In genomic region chr12:56804684-56805083, GRCh38 we compare ENCODE assay signal across 24 cellular contexts. TPM values are rescaled to one million over a fixed set of nuclear protein-coding genes. Genes with fewer than 3 reads are reported as not detected.
"Had no signal": no experiment of that assay in that cellular context is flagged by ENCODE, and none has a peak within 500 bp of the region (broad histone marks: within the 10 kb centered on the region; RNA-seq: fewer than 3 reads in every experiment).

No MANE protein-coding gene starts in this region.

- DNase-seq: cerebellar nuclear complex; cortex of kidney; effector memory CD8-positive, alpha-beta T cell; glutamatergic neuron; heart right ventricle; hippocampal formation; left cardiac atrium; left ventricle myocardium inferior; lower lobe of right lung; natural killer cell; spleen; stimulated activated CD4-positive, alpha-beta T cell treated with anti-CD3 and anti-CD28 coated beads, Interleukin-4, amount 100 ng/mL, for 4 hours; stimulated activated naive CD8-positive, alpha-beta T cell treated with anti-CD3 and anti-CD28 coated beads, Interleukin-15, Interleukin-2, amounts not matched to agents 100 U/mL and 50 U/mL, for 24 hours; substantia nigra; testis; tibial artery; uterus had no signal

- H3K4me3 ChIP-seq: heart right ventricle, left ventricle myocardium inferior, lower lobe of right lung, prostate gland, right atrium auricular region, skin epidermis, spleen, testis, tibial artery, uterus had no signal

- H3K27me3 ChIP-seq: heart right ventricle, neutrophil, right atrium auricular region, spleen, testis, tibial artery, uterus had no signal

- H3K4me3 Mint-ChIP-seq: effector memory CD8-positive, alpha-beta T cell; natural killer cell; stimulated activated memory B cell treated with anti-CD40 and anti-IgM and Interleukin-4, amounts not matched to agents 10 μg/mL and 1 μg/mL and 100 μg/mL, for 72 hours; type B pancreatic cell had no signal

- H3K4me1 ChIP-seq: heart right ventricle, left ventricle myocardium inferior, lower lobe of right lung, prostate gland, right atrium auricular region, testis, uterus had no signal

- FAIRE-seq: islet of Langerhans had no signal

- H3K27ac ChIP-seq: heart right ventricle, left ventricle myocardium inferior, lower lobe of right lung, neutrophil, prostate gland, right atrium auricular region, skin epidermis, spleen, testis, uterus had no signal

- ATAC-seq: effector memory CD8-positive, alpha-beta T cell; natural killer cell; stimulated activated memory B cell treated with anti-CD40 and anti-IgM and Interleukin-4, amounts not matched to agents 10 μg/mL and 1 μg/mL and 100 μg/mL, for 72 hours; stimulated activated naive CD8-positive, alpha-beta T cell treated with anti-CD3 and anti-CD28 coated beads, Interleukin-15, Interleukin-2, amounts not matched to agents 100 U/mL and 50 U/mL, for 24 hours had no signal

- H3K9me3 ChIP-seq: neutrophil, prostate gland, testis had no signal

- H3K36me3 Mint-ChIP-seq: natural killer cell; stimulated activated memory B cell treated with anti-CD40 and anti-IgM and Interleukin-4, amounts not matched to agents 10 μg/mL and 1 μg/mL and 100 μg/mL, for 72 hours; type B pancreatic cell had no signal

- H3K36me3 ChIP-seq: heart right ventricle, left ventricle myocardium inferior, lower lobe of right lung, neutrophil, prostate gland, right atrium auricular region, spleen, tibial artery, uterus had no signal

- H3K4me1 Mint-ChIP-seq: natural killer cell; stimulated activated memory B cell treated with anti-CD40 and anti-IgM and Interleukin-4, amounts not matched to agents 10 μg/mL and 1 μg/mL and 100 μg/mL, for 72 hours had no signal

- H3K9me3 Mint-ChIP-seq: type B pancreatic cell had no signal

- H3K27me3 Mint-ChIP-seq: stimulated activated memory B cell treated with anti-CD40 and anti-IgM and Interleukin-4, amounts not matched to agents 10 μg/mL and 1 μg/mL and 100 μg/mL, for 72 hours; type B pancreatic cell had no signal

- H3K27ac Mint-ChIP-seq: effector memory CD8-positive, alpha-beta T cell; natural killer cell; stimulated activated memory B cell treated with anti-CD40 and anti-IgM and Interleukin-4, amounts not matched to agents 10 μg/mL and 1 μg/mL and 100 μg/mL, for 72 hours; type B pancreatic cell had no signal

RNA-seq across cellular contexts. Expression of gene HSD17B6, which starts 41.6 kb away (rescaled TPM):
- total RNA-seq: left ventricle myocardium inferior had no signal
